7 cellular contexts compared by ENCODE assay signal in the genomic region with DNA sequence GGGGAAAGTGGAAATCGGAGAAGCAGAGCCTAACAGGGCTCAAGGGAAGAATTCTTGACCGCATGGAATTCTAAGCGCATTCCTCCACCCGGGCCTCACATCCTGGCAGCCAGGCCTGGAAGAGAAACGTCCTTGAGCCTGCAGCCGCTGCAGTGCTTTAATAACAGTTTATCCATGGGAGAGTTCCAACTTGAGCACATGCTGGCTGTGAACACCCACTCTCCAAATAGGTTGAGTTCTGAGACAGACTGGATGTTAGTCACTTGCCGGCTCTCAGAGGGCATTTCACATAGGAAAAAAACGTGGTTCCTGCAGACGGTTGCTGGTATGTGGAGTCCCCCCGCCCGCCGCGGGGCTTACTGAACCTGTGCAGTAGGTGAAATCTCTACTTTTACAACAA.
DNase-seq lines count a peak whose midpoint lies in the region; ATAC-seq, FAIRE-seq and TF ChIP-seq lines count a peak whose summit lies in the region.

No MANE protein-coding gene starts in this region.

- H3K27me3 Mint-ChIP-seq in MCF 10A (ENCODE audit: insufficient read depth, unreplicated experiment) = no peaks in the 10 kb centered on the region

- intact Hi-C loops in MCF 10A (cut with micrococcal nuclease) (loop anchor here (2.0 kb wide), 1 partner anchor 297 kb away; no protein-coding TSS in a partner anchor), kidney (cut with DNase I) (no loop called here), tibial artery (cut with DNase I; ENCODE audit: low total_unique reads) (loop anchor here (5.0 kb wide), 2 partner anchors 166 to 496 kb away; partner anchors contain the start of gene IL6)

- no peaks in the 10 kb centered on the region for H3K9me3 ChIP-seq in kidney (ENCODE audit: control insufficient read depth in 1 of 2, low read length in 2 of 2)
- no peaks in the 10 kb centered on the region for H3K9me3 ChIP-seq in tibial artery

- H3K4me1 Mint-ChIP-seq in MCF 10A (ENCODE audit: insufficient read depth, unreplicated experiment) = peaks cover 39% of the 10 kb centered on the region

- H3K4me3 Mint-ChIP-seq in MCF 10A (ENCODE audit: unreplicated experiment) = peak overlapping the region; percentile 21

- no peaks in the 10 kb centered on the region for H3K36me3 ChIP-seq in kidney (ENCODE audit: control insufficient read depth in 1 of 2, insufficient read depth in 2 of 2, low read length in 2 of 2)
- H3K36me3 ChIP-seq in tibial artery = no peaks in the 10 kb centered on the region

- DNase-seq in HTR-8/SVneo (ENCODE audit: insufficient read length, low spot score) (peak; percentile 82), MCF 10A (ENCODE audit: unreplicated experiment) (peak; percentile 91), kidney (peak; percentile 86), tibial artery (peak; percentile 81 to 92), NCI-H1436 treated with DMSO at 0.1 percent for 48 hours (lab: John Stamatoyannopoulos, UW) (no peak)

- FAIRE-seq in HTR-8/SVneo (lab: Jason Lieb, UNC) (peak; percentile 49), kidney (lab: Jason Lieb, UNC) (no peak)

- CTCF ChIA-PET in MCF 10A (lab: Yijun Ruan, JAX) = interaction anchor here (0.5 to 14.7 kb wide), 27 partner anchors 12 to 604 kb away, joined by 3 to 544 read pairs (median 4); partner anchors contain the start of gene IL6

- no TSS peak for BruUV-seq in MCF 10A (replicated peaks; lab: Mats Ljungman, UMichigan)

- H3K4me3 ChIP-seq in kidney (ENCODE audit: low read length in 2 of 2) (no peak overlapping the region), tibial artery (no peak overlapping the region)

- POLR2A ChIA-PET in MCF 10A (lab: Yijun Ruan, JAX) = interaction anchor here (1.4 to 3.2 kb wide), 4 partner anchors 20 to 458 kb away, joined by 3 to 52 read pairs (median 12); partner anchors contain the start of gene IL6

- H3K27me3 ChIP-seq in tibial artery = no peaks in the 10 kb centered on the region

- peak overlapping the region; percentile 58 to 74 for H3K27ac ChIP-seq in kidney (ENCODE audit: low read depth in 2 of 2, low read length in 2 of 2)
- H3K27ac ChIP-seq in tibial artery = peak overlapping the region in 1 of 2 donors; percentile 55

- H3K27ac Mint-ChIP-seq in MCF 10A (ENCODE audit: low read depth, unreplicated experiment) = peak overlapping the region; percentile 77

- TF ChIP-seq POLR2A in GM18505 (IDR thresholded peaks at IDR 0.05; ENCODE audit: borderline replicate concordance, extremely low read depth, insufficient read depth, insufficient read length) = no peak

- H3K9ac ChIP-seq in kidney (ENCODE audit: low read length in 2 of 2) = peak overlapping the region in 1 of 2 donors; percentile 22

- no peaks in the 10 kb centered on the region for H3K9me3 Mint-ChIP-seq in MCF 10A (ENCODE audit: unreplicated experiment)

- no peaks in the 10 kb centered on the region for H3K36me3 Mint-ChIP-seq in MCF 10A (ENCODE audit: insufficient read depth, unreplicated experiment)

- TF ChIP-seq CTCF in MCF 10A (IDR thresholded peaks at IDR 0.05; ENCODE audit: unreplicated experiment) (no peak), kidney (IDR thresholded peaks at IDR 0.05; ENCODE audit: borderline replicate concordance, extremely low read depth, insufficient read depth) (no peak), tibial artery (IDR thresholded peaks at IDR 0.05) (no peak)

- H3K4me1 ChIP-seq in kidney (ENCODE audit: control insufficient read depth in 1 of 2, insufficient read depth in 1 of 2, low read depth in 1 of 2, low read length in 2 of 2) (peaks cover 24 to 36% of the 10 kb centered on the region in 2 donors), tibial artery (peaks cover 0 to 44% (median 34%) of the 10 kb centered on the region in 4 donors)

- ATAC-seq in GM18505 (IDR thresholded peaks at IDR 0.05; ENCODE audit: unreplicated experiment) = no peak
- no peak for ATAC-seq in GM18498 (IDR thresholded peaks at IDR 0.05; ENCODE audit: unreplicated experiment)
